Comparison of ENCODE assay signal across 1 cellular context in the genomic region with DNA sequence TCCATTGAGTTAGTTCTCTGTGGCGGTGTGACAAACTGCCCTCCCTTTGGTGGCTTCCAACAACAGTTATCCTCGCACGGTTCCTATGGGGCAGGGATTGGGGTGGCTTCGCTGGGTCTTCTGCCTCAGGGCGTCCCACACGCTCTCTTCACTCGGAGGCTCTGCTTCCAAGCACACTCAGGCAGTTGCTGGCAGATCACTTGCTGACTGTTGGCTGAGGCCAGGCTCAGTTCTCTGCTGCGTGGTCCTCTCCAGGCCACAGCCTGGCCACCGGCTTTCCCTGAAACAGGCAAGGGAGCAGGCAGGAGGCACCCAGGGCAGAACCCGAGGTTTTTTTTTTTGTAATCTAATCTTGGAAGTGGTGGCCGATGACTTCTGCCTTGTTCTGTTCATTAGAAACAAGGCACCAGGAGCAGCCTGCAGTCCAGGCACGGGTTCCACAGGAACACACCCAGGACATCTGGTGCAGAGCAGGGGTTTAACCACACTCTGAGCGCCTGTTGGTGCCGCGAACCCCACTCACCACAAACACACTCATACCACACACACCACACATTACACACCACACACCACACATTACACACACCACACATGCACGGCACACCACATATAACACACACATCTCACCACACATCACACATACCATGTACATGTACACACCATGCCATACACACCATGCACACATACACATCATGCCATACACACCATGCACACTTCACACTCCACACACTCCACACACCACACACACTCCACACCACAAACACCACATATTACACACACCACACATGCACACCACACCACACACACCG.
TF ChIP-seq lines count a peak whose summit lies in the region.

No MANE protein-coding gene starts in this region.

TF ChIP-seq in HepG2, 621 proteins besides CTCF, POLR2A, EP300 and RAD21:
- TF ChIP-seq, protein P1, sequence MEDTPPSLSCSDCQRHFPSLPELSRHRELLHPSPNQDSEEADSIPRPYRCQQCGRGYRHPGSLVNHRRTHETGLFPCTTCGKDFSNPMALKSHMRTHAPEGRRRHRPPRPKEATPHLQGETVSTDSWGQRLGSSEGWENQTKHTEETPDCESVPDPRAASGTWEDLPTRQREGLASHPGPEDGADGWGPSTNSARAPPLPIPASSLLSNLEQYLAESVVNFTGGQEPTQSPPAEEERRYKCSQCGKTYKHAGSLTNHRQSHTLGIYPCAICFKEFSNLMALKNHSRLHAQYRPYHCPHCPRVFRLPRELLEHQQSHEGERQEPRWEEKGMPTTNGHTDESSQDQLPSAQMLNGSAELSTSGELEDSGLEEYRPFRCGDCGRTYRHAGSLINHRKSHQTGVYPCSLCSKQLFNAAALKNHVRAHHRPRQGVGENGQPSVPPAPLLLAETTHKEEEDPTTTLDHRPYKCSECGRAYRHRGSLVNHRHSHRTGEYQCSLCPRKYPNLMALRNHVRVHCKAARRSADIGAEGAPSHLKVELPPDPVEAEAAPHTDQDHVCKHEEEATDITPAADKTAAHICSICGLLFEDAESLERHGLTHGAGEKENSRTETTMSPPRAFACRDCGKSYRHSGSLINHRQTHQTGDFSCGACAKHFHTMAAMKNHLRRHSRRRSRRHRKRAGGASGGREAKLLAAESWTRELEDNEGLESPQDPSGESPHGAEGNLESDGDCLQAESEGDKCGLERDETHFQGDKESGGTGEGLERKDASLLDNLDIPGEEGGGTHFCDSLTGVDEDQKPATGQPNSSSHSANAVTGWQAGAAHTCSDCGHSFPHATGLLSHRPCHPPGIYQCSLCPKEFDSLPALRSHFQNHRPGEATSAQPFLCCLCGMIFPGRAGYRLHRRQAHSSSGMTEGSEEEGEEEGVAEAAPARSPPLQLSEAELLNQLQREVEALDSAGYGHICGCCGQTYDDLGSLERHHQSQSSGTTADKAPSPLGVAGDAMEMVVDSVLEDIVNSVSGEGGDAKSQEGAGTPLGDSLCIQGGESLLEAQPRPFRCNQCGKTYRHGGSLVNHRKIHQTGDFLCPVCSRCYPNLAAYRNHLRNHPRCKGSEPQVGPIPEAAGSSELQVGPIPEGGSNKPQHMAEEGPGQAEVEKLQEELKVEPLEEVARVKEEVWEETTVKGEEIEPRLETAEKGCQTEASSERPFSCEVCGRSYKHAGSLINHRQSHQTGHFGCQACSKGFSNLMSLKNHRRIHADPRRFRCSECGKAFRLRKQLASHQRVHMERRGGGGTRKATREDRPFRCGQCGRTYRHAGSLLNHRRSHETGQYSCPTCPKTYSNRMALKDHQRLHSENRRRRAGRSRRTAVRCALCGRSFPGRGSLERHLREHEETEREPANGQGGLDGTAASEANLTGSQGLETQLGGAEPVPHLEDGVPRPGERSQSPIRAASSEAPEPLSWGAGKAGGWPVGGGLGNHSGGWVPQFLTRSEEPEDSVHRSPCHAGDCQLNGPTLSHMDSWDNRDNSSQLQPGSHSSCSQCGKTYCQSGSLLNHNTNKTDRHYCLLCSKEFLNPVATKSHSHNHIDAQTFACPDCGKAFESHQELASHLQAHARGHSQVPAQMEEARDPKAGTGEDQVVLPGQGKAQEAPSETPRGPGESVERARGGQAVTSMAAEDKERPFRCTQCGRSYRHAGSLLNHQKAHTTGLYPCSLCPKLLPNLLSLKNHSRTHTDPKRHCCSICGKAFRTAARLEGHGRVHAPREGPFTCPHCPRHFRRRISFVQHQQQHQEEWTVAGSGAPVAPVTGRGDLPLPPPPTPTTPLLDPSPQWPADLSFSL (CRISPR knock-in tag; IDR thresholded peaks at IDR 0.05): peak; percentile 68
- TF ChIP-seq ZBTB43 (CRISPR knock-in tag; conservative IDR thresholded peaks at IDR 0.05): no peak
